In the genomic region with DNA sequence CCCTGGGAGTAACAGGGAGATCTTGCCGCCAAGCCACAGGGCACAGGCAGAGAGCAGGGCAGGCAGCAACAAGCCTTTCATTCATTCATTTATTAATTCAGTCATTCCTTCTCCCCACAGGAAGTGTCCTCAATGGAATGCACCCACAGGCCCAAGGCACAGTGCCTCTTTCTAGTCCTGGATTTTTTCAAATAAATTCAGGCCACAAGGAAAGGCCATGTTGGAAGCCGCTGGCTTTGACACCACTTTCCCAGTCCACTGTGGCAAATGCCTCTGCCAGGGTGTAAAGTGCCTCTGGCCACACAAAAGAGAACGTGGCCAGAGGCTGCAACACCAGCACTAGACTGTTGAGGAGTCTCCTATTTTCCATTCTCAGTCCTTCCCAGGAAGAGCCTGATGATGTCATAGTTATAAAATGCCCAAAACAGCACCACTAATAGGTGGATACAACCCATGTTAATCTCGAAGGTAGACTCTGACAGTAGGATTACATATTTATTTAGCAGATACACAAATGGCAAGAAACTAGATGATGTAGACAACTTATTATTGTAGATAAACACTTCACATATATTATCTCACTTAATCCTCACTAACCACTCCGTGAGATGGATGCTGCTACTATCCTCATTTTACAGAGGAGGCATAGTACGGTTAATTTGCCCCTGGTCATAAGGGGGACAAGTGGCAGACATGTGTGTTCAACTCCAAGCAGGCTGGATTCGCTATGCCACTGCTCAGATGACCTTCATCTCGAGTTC, we compare ENCODE assay signal across 20 cellular contexts. TPM values are rescaled to one million over a fixed set of nuclear protein-coding genes. Genes with fewer than 3 reads are reported as not detected.
A peak's percentile ranks its signal among the peaks of the same experiment; 100 is the strongest.
DNase-seq lines count a peak whose midpoint lies in the region; ATAC-seq and TF ChIP-seq lines count a peak whose summit lies in the region.
"Had no signal": no experiment of that assay in that cellular context is flagged by ENCODE, and none has a peak within 500 bp of the region (broad histone marks: within the 10 kb centered on the region; RNA-seq: fewer than 3 reads in every experiment).

No MANE protein-coding gene starts in this region.

- H3K27me3 ChIP-seq in right atrium auricular region: no peaks in the 10 kb centered on the region
- H3K27me3 ChIP-seq in foreskin keratinocyte: no peaks in the 10 kb centered on the region
- H3K27me3 ChIP-seq in vagina: no peaks in the 10 kb centered on the region
- H3K27me3 ChIP-seq: upper lobe of right lung had no signal

- ATAC-seq in Right ventricle myocardium inferior: no peak
- peak; percentile 31 for ATAC-seq in foreskin keratinocyte
- no peak for ATAC-seq in HG02678 (IDR thresholded peaks at IDR 0.05; ENCODE audit: unreplicated experiment)
- ATAC-seq in GM18873 (IDR thresholded peaks at IDR 0.05; ENCODE audit: low FRiP score, unreplicated experiment): no peak
- ATAC-seq: lower lobe of right lung, SK-N-SH treated with all-trans-retinoic acid at 6 μM for 48 hours, upper lobe of right lung had no signal

- H3K4me3 ChIP-seq in right atrium auricular region: no peak overlapping the region
- H3K4me3 ChIP-seq in vagina: no peak overlapping the region
- H3K4me3 ChIP-seq: lower lobe of right lung, upper lobe of right lung had no signal

- H3K36me3 ChIP-seq in right atrium auricular region: no peaks in the 10 kb centered on the region
- H3K36me3 ChIP-seq in vagina: no peaks in the 10 kb centered on the region
- H3K36me3 ChIP-seq: lower lobe of right lung, upper lobe of right lung had no signal

- H3K4me1 ChIP-seq in right atrium auricular region (peaks cover 0 to 38% of the 10 kb centered on the region in 2 donors), foreskin keratinocyte (peaks cover 23% of the 10 kb centered on the region), vagina (peaks cover 28% of the 10 kb centered on the region)

- TF ChIP-seq CTCF in right atrium auricular region (IDR thresholded peaks at IDR 0.05) (no peak), foreskin keratinocyte (conservative IDR thresholded peaks at IDR 0.05) (no peak), vagina (IDR thresholded peaks at IDR 0.05) (no peak)

- intact Hi-C loops in Right ventricle myocardium inferior (cut with DNase I): no loop called here
- intact Hi-C loops in vagina (cut with DNase I): no loop called here

- no peak for TF ChIP-seq POLR2A in vagina (IDR thresholded peaks at IDR 0.05)

- H3K9me3 ChIP-seq in right atrium auricular region (no peaks in the 10 kb centered on the region), vagina (no peaks in the 10 kb centered on the region)
- H3K9me3 ChIP-seq: lower lobe of right lung, upper lobe of right lung had no signal

- H3K27ac ChIP-seq in right atrium auricular region (peak overlapping the region; percentile 10 to 77), foreskin keratinocyte (peak overlapping the region; percentile 34), vagina (peak overlapping the region; percentile 83)
- H3K27ac ChIP-seq: lower lobe of right lung, upper lobe of right lung had no signal

- DNase-seq in right atrium auricular region (ENCODE audit: low spot score) (no peak), Right ventricle myocardium inferior (ENCODE audit: missing footprints) (no peak), NCI-H226 (peak; percentile 62), foreskin keratinocyte (no peak), vagina (ENCODE audit: extremely low spot score in 2 of 2) (no peak), islet precursor cell (no peak)
- DNase-seq: activated CD4-positive, alpha-beta T cell treated with anti-CD3 and anti-CD28 coated beads, Interleukin-2, amount 50 U/mL, for 48 hours; activated naive CD8-positive, alpha-beta T cell treated with anti-CD3 and anti-CD28 coated beads, Interleukin-2, amount 10 ng/mL, durations not matched to agents 7 days and 5 days; activated T-cell treated with anti-CD3 and anti-CD28 coated beads, Interleukin-2, amount 50 U/mL, for 4 hours; KBM-7; lower lobe of right lung; NCI-H1048; NCI-H2081 treated with DMSO at 0.1 percent for 48 hours; NCI-H524 treated with DMSO at 0.1 percent for 48 hours; OCI-M1; stimulated activated naive CD4-positive, alpha-beta T cell treated with Interleukin-2 at 50 U/mL for 16 hours; upper lobe of right lung had no signal

RNA-seq across cellular contexts. Expression of gene JAZF1, which starts 5.5 kb away (rescaled TPM):
- total RNA-seq in right atrium auricular region (10 to 100 TPM; 13.2 to 18.5 TPM), Right ventricle myocardium inferior (25.6 TPM), foreskin keratinocyte (3.0 and 3.9 TPM in 2 replicates), vagina (36.1 TPM)
- 2.6 and 2.7 TPM in 2 replicates for polyA plus RNA-seq in foreskin keratinocyte
